2 cellular contexts compared by ENCODE assay signal in the genomic region with DNA sequence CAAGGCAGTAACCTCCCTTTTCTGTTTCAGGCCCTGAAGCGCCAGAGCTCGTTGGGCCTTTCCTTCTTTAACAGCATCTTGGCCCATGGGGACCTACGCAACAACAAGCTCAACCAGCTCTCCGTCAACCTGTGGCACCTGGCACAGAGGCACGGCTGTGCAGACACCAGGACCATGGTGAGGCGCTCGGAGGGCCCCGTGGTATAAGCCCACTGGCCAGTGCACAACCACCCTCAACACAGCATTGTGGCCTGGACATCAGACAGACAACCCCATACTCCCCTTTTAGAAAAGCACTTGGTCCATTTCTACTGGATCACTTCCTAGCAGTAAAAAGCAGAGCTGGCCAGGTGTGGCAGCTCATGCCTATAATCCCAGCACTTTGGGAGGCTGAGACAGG.
TF ChIP-seq lines count a peak whose summit lies in the region.

No MANE protein-coding gene starts in this region.

TF ChIP-seq in A549, 52 proteins besides CTCF, POLR2A, EP300 and RAD21:
- TF ChIP-seq PBX3 (IDR thresholded peaks at IDR 0.05): no peak

TF ChIP-seq in IMR-90, 13 proteins besides CTCF, POLR2A, EP300 and RAD21:
- TF ChIP-seq MXI1 (IDR thresholded peaks at IDR 0.05; ENCODE audit: borderline replicate concordance, low read depth, low read length): no peak
- no peak for TF ChIP-seq RCOR1 (IDR thresholded peaks at IDR 0.05; ENCODE audit: insufficient replicate concordance, low read length)
- TF ChIP-seq NFE2L2 (IDR thresholded peaks at IDR 0.05; ENCODE audit: low read depth, low read length): no peak
- TF ChIP-seq ELK1 (IDR thresholded peaks at IDR 0.05; ENCODE audit: borderline replicate concordance, low read depth, low read length): no peak
- TF ChIP-seq BHLHE40 (IDR thresholded peaks at IDR 0.05; ENCODE audit: low read depth, low read length): no peak
- no peak for TF ChIP-seq SMC3 (IDR thresholded peaks at IDR 0.05; ENCODE audit: low read depth, low read length)
- no peak for TF ChIP-seq MAZ (IDR thresholded peaks at IDR 0.05; ENCODE audit: borderline replicate concordance, low read depth, low read length)
- no peak for TF ChIP-seq USF2 (IDR thresholded peaks at IDR 0.05; ENCODE audit: low read depth, low read length)
- no peak for TF ChIP-seq MAFK (IDR thresholded peaks at IDR 0.05; ENCODE audit: low read depth, low read length)
- no peak for TF ChIP-seq FOS (IDR thresholded peaks at IDR 0.05; ENCODE audit: low read depth, low read length)
